In genomic region chr11:76663461-76663760, GRCh38 we compare ENCODE assay signal across 23 cellular contexts. TPM values are rescaled to one million over a fixed set of nuclear protein-coding genes. Genes with fewer than 3 reads are reported as not detected.
"Had no signal": no experiment of that assay in that cellular context is flagged by ENCODE, and none has a peak within 500 bp of the region (broad histone marks: within the 10 kb centered on the region; RNA-seq: fewer than 3 reads in every experiment).

No MANE protein-coding gene starts in this region.

- H3K9me3 Mint-ChIP-seq: activated CD8-positive, alpha-beta T cell treated with anti-CD3 and anti-CD28 coated beads for 36 hours; activated T-cell treated with anti-CD3 and anti-CD28 coated beads, Interleukin-2, amount 50 U/mL, for 24 hours; activated T-helper 2 cell treated with anti-CD3 and anti-CD28 coated beads, Interferon-gamma antibody, Interleukin-2, Interleukin-4, amounts not matched to agents 10 μg/mL and 5 μg/mL and 100 μg/mL, durations not matched to agents 14 hours and 24 hours and 36 hours; dendritic cell treated with granulocyte-macrophage colony-stimulating factor and Interleukin-4, amounts not matched to agents 40 ng/mL and 50 ng/mL, for 4 days; naive thymus-derived CD8-positive, alpha-beta T cell had no signal

- H3K36me3 ChIP-seq: breast epithelium, neutrophil had no signal

- H3K27ac Mint-ChIP-seq: activated CD4-positive, alpha-beta T cell treated with anti-CD3 and anti-CD28 coated beads for 36 hours; activated CD8-positive, alpha-beta T cell treated with anti-CD3 and anti-CD28 coated beads for 36 hours; activated T-cell treated with anti-CD3 and anti-CD28 coated beads, Interleukin-2, amount 50 U/mL, for 24 hours; activated T-helper 2 cell treated with anti-CD3 and anti-CD28 coated beads, Interferon-gamma antibody, Interleukin-2, Interleukin-4, amounts not matched to agents 10 μg/mL and 5 μg/mL and 100 μg/mL, durations not matched to agents 14 hours and 24 hours and 36 hours; dendritic cell treated with granulocyte-macrophage colony-stimulating factor and Interleukin-4, amounts not matched to agents 40 ng/mL and 50 ng/mL, for 4 days had no signal

- ATAC-seq: activated CD4-positive, alpha-beta T cell treated with anti-CD3 and anti-CD28 coated beads for 36 hours; activated CD8-positive, alpha-beta T cell treated with anti-CD3 and anti-CD28 coated beads for 36 hours; heart right ventricle; naive thymus-derived CD8-positive, alpha-beta T cell; stimulated activated naive CD8-positive, alpha-beta T cell treated with anti-CD3 and anti-CD28 coated beads, Interleukin-15, Interleukin-2, amounts not matched to agents 100 U/mL and 50 U/mL, for 24 hours had no signal

- H3K36me3 Mint-ChIP-seq: naive thymus-derived CD8-positive, alpha-beta T cell had no signal

- H3K9me3 ChIP-seq: breast epithelium, esophagus muscularis mucosa, heart right ventricle, neutrophil had no signal

- H3K4me3 ChIP-seq: breast epithelium, esophagus muscularis mucosa, heart right ventricle had no signal

- H3K4me3 Mint-ChIP-seq: activated CD4-positive, alpha-beta T cell treated with anti-CD3 and anti-CD28 coated beads for 36 hours; activated CD8-positive, alpha-beta T cell treated with anti-CD3 and anti-CD28 coated beads for 36 hours; activated T-cell treated with anti-CD3 and anti-CD28 coated beads, Interleukin-2, amount 50 U/mL, for 24 hours; dendritic cell treated with granulocyte-macrophage colony-stimulating factor and Interleukin-4, amounts not matched to agents 40 ng/mL and 50 ng/mL, for 4 days; naive thymus-derived CD8-positive, alpha-beta T cell had no signal

- H3K27me3 ChIP-seq: breast epithelium had no signal

- DNase-seq: activated CD4-positive, alpha-beta T cell treated with anti-CD3 and anti-CD28 coated beads for 36 hours; activated CD8-positive, alpha-beta T cell treated with anti-CD3 and anti-CD28 coated beads for 36 hours; activated naive CD4-positive, alpha-beta T cell treated with Interleukin-2 at 50 U/mL for 16 hours; activated T-cell treated with anti-CD3 and anti-CD28 coated beads, Interleukin-2, amount 50 U/mL, for 24 hours; cerebellar nuclear complex; effector CD8-positive, alpha-beta T cell; heart right ventricle; mesenchymal stem cell; stimulated activated CD4-positive, alpha-beta T cell treated with anti-CD3 and anti-CD28 coated beads, Interleukin-12 subunit alpha, Interleukin-12 subunit beta, amount 100 ng/mL, for 4 hours; stimulated activated CD4-positive, alpha-beta T cell treated with anti-CD3 and anti-CD28 coated beads, Interleukin-2, amount 100 ng/mL, for 24 hours; stimulated activated naive CD8-positive, alpha-beta T cell treated with anti-CD3 and anti-CD28 coated beads, Interleukin-15, Interleukin-2, amounts not matched to agents 100 U/mL and 50 U/mL, for 24 hours; substantia nigra; SW 1271; T-helper 2 cell; trophoblast cell had no signal

- H3K27ac ChIP-seq: neutrophil, parathyroid adenoma, VCaP had no signal

- H3K4me1 ChIP-seq: parathyroid adenoma had no signal

RNA-seq across cellular contexts. Expression of gene LRRC32, which starts 7.1 kb away (rescaled TPM):
- polyA plus RNA-seq: naive thymus-derived CD8-positive, alpha-beta T cell had no signal
